Comparison of ENCODE assay signal across 18 cellular contexts in genomic region chr15:69138963-69139362, GRCh38. TPM values are rescaled to one million over a fixed set of nuclear protein-coding genes. Genes with fewer than 3 reads are reported as not detected.
DNase-seq lines count a peak whose midpoint lies in the region; ATAC-seq and TF ChIP-seq lines count a peak whose summit lies in the region.
"Had no signal": no experiment of that assay in that cellular context is flagged by ENCODE, and none has a peak within 500 bp of the region (broad histone marks: within the 10 kb centered on the region; RNA-seq: fewer than 3 reads in every experiment).

No MANE protein-coding gene starts in this region.

- TF ChIP-seq POLR2A in thyroid gland (IDR thresholded peaks at IDR 0.05), result no peak

- H3K4me1 ChIP-seq in endodermal cell (ENCODE audit: control insufficient read depth, insufficient read depth, low read length), result peaks cover 5% of the 10 kb centered on the region
- H3K4me1 ChIP-seq in thyroid gland, result no peaks in the 10 kb centered on the region

- WGBS in endodermal cell (ENCODE audit: insufficient coverage in 1 of 2, insufficient read length in 1 of 2), 2 experiments, result 63 to 72% methylated on average over 4 of the region's 4 CpGs
- WGBS in thyroid gland, 2 donors, result 57 to 66% methylated on average over 4 of the region's 4 CpGs

- peaks cover 4% of the 10 kb centered on the region for H3K27me3 Mint-ChIP-seq in endodermal cell (ENCODE audit: insufficient read depth)
- peaks cover 41% of the 10 kb centered on the region for H3K27me3 Mint-ChIP-seq in activated CD4-positive, alpha-beta memory T cell treated with anti-CD3 and anti-CD28 coated beads, Interleukin-2, amount 10 ng/mL, durations not matched to agents 7 days and 5 days

- peaks cover 26% of the 10 kb centered on the region for H3K4me1 Mint-ChIP-seq in endodermal cell
- H3K4me1 Mint-ChIP-seq in activated CD4-positive, alpha-beta memory T cell treated with anti-CD3 and anti-CD28 coated beads, Interleukin-2, amount 10 ng/mL, durations not matched to agents 7 days and 5 days, result no peaks in the 10 kb centered on the region
- H3K4me1 Mint-ChIP-seq: CD4-positive, alpha-beta memory T cell had no signal

- H3K4me3 ChIP-seq in H7 (ENCODE audit: insufficient read depth, low read depth, low read length), result no peak overlapping the region
- no peak overlapping the region for H3K4me3 ChIP-seq in WERI-Rb-1 (ENCODE audit: low read depth, low read length)
- H3K4me3 ChIP-seq in endodermal cell (ENCODE audit: low read length), result no peak overlapping the region
- no peak overlapping the region for H3K4me3 ChIP-seq in thyroid gland (replicated peaks in 1 of 3)
- H3K4me3 ChIP-seq: GM12878, GM23248 had no signal

- no peak for ATAC-seq in HG03045 (IDR thresholded peaks at IDR 0.05; ENCODE audit: unreplicated experiment)
- ATAC-seq: GM12878, HCT116 had no signal

- H3K9me3 ChIP-seq in WERI-Rb-1 (ENCODE audit: severe bottlenecking) (no peaks in the 10 kb centered on the region), endodermal cell (ENCODE audit: control insufficient read depth, low read length) (no peaks in the 10 kb centered on the region), thyroid gland (no peaks in the 10 kb centered on the region)
- H3K9me3 ChIP-seq: Caco-2 had no signal

- H3K27ac Mint-ChIP-seq in endodermal cell, result no peak overlapping the region
- no peak overlapping the region for H3K27ac Mint-ChIP-seq in activated CD4-positive, alpha-beta memory T cell treated with anti-CD3 and anti-CD28 coated beads, Interleukin-2, amount 10 ng/mL, durations not matched to agents 7 days and 5 days

- no peaks in the 10 kb centered on the region for H3K9me3 Mint-ChIP-seq in endodermal cell
- H3K9me3 Mint-ChIP-seq in activated CD4-positive, alpha-beta memory T cell treated with anti-CD3 and anti-CD28 coated beads, Interleukin-2, amount 10 ng/mL, durations not matched to agents 7 days and 5 days, result no peaks in the 10 kb centered on the region

- H3K36me3 ChIP-seq in H7 (replicated peaks; ENCODE audit: control insufficient read depth, insufficient read depth, low read length) (no peaks in the 10 kb centered on the region), WERI-Rb-1 (no peaks in the 10 kb centered on the region), endodermal cell (ENCODE audit: control insufficient read depth, insufficient read depth, low read length) (no peaks in the 10 kb centered on the region), thyroid gland (no peaks in the 10 kb centered on the region)

- no peaks in the 10 kb centered on the region for H3K36me3 Mint-ChIP-seq in endodermal cell (ENCODE audit: low read depth)
- no peaks in the 10 kb centered on the region for H3K36me3 Mint-ChIP-seq in activated CD4-positive, alpha-beta memory T cell treated with anti-CD3 and anti-CD28 coated beads, Interleukin-2, amount 10 ng/mL, durations not matched to agents 7 days and 5 days (ENCODE audit: low read depth)
- H3K36me3 Mint-ChIP-seq: CD4-positive, alpha-beta memory T cell had no signal

- CTCF ChIA-PET in activated CD4-positive, alpha-beta memory T cell treated with anti-CD3 and anti-CD28 coated beads, Interleukin-2, amount 10 ng/mL, durations not matched to agents 7 days and 5 days (lab: Charles Lee), result no interaction called here

- intact Hi-C loops in thyroid gland (cut with DNase I), result no loop called here

- peak; percentile 23 for DNase-seq in ELF-1 (ENCODE audit: low read depth, low spot score)
- peak; percentile 31 for DNase-seq in H7
- no peak for DNase-seq in WERI-Rb-1
- DNase-seq in endodermal cell, result no peak
- no peak for DNase-seq in COLO668 (lab: John Stamatoyannopoulos, UW; ENCODE audit: unreplicated experiment)
- no peak for DNase-seq in activated CD4-positive, alpha-beta memory T cell treated with anti-CD3 and anti-CD28 coated beads, Interleukin-2, amount 10 ng/mL, durations not matched to agents 7 days and 5 days
- no peak for DNase-seq in thyroid gland
- DNase-seq: 8988T; C1 segment of cervical spinal cord; Caco-2; CD4-positive, alpha-beta memory T cell; DMS153; DND-41; GDM1; GM23248 had no signal

- H3K27ac ChIP-seq in WERI-Rb-1 (no peak overlapping the region), endodermal cell (ENCODE audit: low read depth, low read length) (no peak overlapping the region), thyroid gland (no peak overlapping the region)
- H3K27ac ChIP-seq: GM23248 had no signal

- POLR2A ChIA-PET in activated CD4-positive, alpha-beta memory T cell treated with anti-CD3 and anti-CD28 coated beads, Interleukin-2, amount 10 ng/mL, durations not matched to agents 7 days and 5 days (lab: Charles Lee), result no interaction called here

- no peak overlapping the region for H3K9ac ChIP-seq in endodermal cell (ENCODE audit: extremely low read depth, low read length, poor library complexity, severe bottlenecking)
- H3K9ac ChIP-seq: GM23248 had no signal

- H3K4me3 Mint-ChIP-seq in endodermal cell, result no peak overlapping the region
- H3K4me3 Mint-ChIP-seq in activated CD4-positive, alpha-beta memory T cell treated with anti-CD3 and anti-CD28 coated beads, Interleukin-2, amount 10 ng/mL, durations not matched to agents 7 days and 5 days, result no peak overlapping the region
- H3K4me3 Mint-ChIP-seq: CD4-positive, alpha-beta memory T cell had no signal

- TF ChIP-seq CTCF in WERI-Rb-1 (IDR thresholded peaks at IDR 0.05; ENCODE audit: low read depth, low read length), result 0 out of 2 replicates have a peak, but pooled peaks have one; percentile 8
- TF ChIP-seq CTCF in endodermal cell (conservative IDR thresholded peaks at IDR 0.05), result peak; percentile 46
- TF ChIP-seq CTCF in thyroid gland (IDR thresholded peaks at IDR 0.05), result no peak

- H3K27me3 ChIP-seq in H7 (ENCODE audit: control insufficient read depth, insufficient read depth, low read length) (no peaks in the 10 kb centered on the region), WERI-Rb-1 (ENCODE audit: insufficient read depth, low read depth, severe bottlenecking) (no peaks in the 10 kb centered on the region), endodermal cell (ENCODE audit: control insufficient read depth, insufficient read depth, low read length, poor library complexity, severe bottlenecking) (no peaks in the 10 kb centered on the region), thyroid gland (no peaks in the 10 kb centered on the region)

RNA-seq across cellular contexts. Expression of gene GLCE, which starts 21.5 kb away (rescaled TPM):
- total RNA-seq in H7 (2014; rRNA removed; shearing (Covaris generic)), result 7.0 and 7.9 TPM in 2 replicates
- total RNA-seq in endodermal cell (10 to 100 TPM; 16.3 to 17.2 TPM), thyroid gland (10 to 100 TPM in 3 of 4 donors, 1 to 10 TPM in 1; 7.6 to 16.1 (median 11.9) TPM)
- 13.2 TPM for polyA plus RNA-seq in endodermal cell (2013, experiment 1 of 2)
- polyA plus RNA-seq in endodermal cell (2013, experiment 2 of 2), result 13.6 TPM
- 1 to 10 TPM; 3.8 to 4.0 TPM for total RNA-seq in activated CD4-positive, alpha-beta memory T cell treated with anti-CD3 and anti-CD28 coated beads, Interleukin-2, amount 10 ng/mL, durations not matched to agents 7 days and 5 days

Comparison
In these comparisons a context has a peak if more than half of its experiments do, and no peak if none do; other contexts are left out.
1. DNase-seq: peak in ELF-1 (single experiment) and H7 (single experiment); none in WERI-Rb-1 (single experiment), endodermal cell (single experiment), COLO668 (single experiment), activated CD4-positive, alpha-beta memory T cell treated with anti-CD3 and anti-CD28 coated beads, Interleukin-2, amount 10 ng/mL, durations not matched to agents 7 days and 5 days (single experiment) and thyroid gland (0 of 2).
2. CTCF ChIP-seq: peak in WERI-Rb-1 (single experiment) and endodermal cell (single experiment); none in thyroid gland (0 of 6).